Comparison of ENCODE assay signal across 8 cellular contexts in the genomic region with DNA sequence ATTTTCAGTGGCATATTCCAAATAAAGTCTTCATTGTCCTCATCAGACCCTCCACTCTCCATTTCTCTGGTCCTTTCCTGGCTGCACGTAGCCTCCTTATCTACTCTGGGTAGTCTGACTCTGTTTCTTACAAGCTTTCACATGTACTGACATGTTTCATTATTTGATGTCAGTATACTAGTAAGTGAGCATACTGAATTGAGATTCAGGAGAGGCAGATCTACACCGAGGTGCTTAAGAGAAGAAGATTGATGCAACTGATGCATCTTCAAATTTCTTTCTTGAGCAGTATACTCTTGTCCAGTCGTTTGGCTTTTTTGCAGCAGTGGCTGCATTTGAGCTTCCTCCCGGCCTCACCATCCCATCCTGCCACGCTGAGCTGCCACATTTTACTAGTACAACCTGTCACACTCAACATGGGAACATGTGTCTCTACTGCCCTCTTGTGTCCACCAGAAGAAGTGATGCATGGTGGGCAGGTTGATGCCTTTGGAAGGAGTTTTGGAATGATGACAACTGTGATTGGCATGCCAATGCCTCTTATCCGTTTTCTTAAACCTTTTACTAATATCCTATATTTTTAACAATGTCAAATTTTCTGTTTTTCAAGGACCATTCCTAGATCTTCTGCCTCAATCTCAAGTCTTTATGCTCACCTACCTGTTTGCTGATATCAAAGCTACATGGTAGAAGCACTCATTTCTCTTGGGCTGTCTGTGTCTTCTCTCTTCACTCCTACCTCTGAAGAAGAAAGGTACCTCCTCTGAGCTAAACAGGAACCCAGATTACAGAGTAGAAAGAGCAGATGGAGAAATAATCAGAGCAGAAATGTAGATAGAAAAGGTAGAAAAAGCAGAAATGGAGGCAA. TPM values are rescaled to one million over a fixed set of nuclear protein-coding genes. Genes with fewer than 3 reads are reported as not detected.
DNase-seq lines count a peak whose midpoint lies in the region; ATAC-seq, FAIRE-seq and TF ChIP-seq lines count a peak whose summit lies in the region.

No MANE protein-coding gene starts in this region.

- TF ChIP-seq CTCF in Panc1 (IDR thresholded peaks at IDR 0.05), result peak; percentile 91
- TF ChIP-seq CTCF in fibroblast of the aortic adventitia (IDR thresholded peaks at IDR 0.05; ENCODE audit: insufficient read depth, low read length), result peak; percentile 93
- TF ChIP-seq CTCF in pancreas (IDR thresholded peaks at IDR 0.05), result peak; percentile 63 to 80 (median 76)
- TF ChIP-seq CTCF in upper lobe of left lung (IDR thresholded peaks at IDR 0.05), result peak; percentile 29 to 73 (median 70)

- 32 to 35% methylated on average over 6 of the region's 6 CpGs for WGBS in pancreas, 2 donors
- 26 to 29% methylated on average over 6 of the region's 6 CpGs for WGBS in upper lobe of left lung, 2 donors

- no peaks in the 10 kb centered on the region for H3K4me1 ChIP-seq in Panc1 (ENCODE audit: control insufficient read depth, insufficient read depth, low read length)
- H3K4me1 ChIP-seq in pancreas, result no peaks in the 10 kb centered on the region
- H3K4me1 ChIP-seq in upper lobe of left lung, result peaks cover 0 to 9% (median 0%) of the 10 kb centered on the region in 4 donors

- H3K9me3 ChIP-seq in Panc1 (ENCODE audit: control insufficient read depth, insufficient read depth, low read depth, low read length), result no peaks in the 10 kb centered on the region
- H3K9me3 ChIP-seq in pancreas, result no peaks in the 10 kb centered on the region
- H3K9me3 ChIP-seq in upper lobe of left lung, result no peaks in the 10 kb centered on the region

- TF ChIP-seq POLR2A in upper lobe of left lung (IDR thresholded peaks at IDR 0.05), result no peak

- DNase-seq in ELR (ENCODE audit: low read depth), result peak; percentile 78
- peak; percentile 27 for DNase-seq in KG1 (lab: John Stamatoyannopoulos, UW)
- peak; percentile 55 for DNase-seq in Panc1 (ENCODE audit: low read depth, low spot score)
- DNase-seq in activated T-cell treated with anti-CD3 and anti-CD28 coated beads, Interleukin-2, amount 50 U/mL, for 48 hours, result peak; percentile 67 to 73
- DNase-seq in fibroblast of the aortic adventitia (ENCODE audit: low read depth), result peak; percentile 64
- peak in 4 of 6 donors; percentile 33 to 67 (median 38) for DNase-seq in pancreas
- peak in 1 of 2 donors; percentile 41 for DNase-seq in upper lobe of left lung

- H3K27ac ChIP-seq in Panc1 (ENCODE audit: low read length) (no peak overlapping the region), pancreas (no peak overlapping the region), upper lobe of left lung (no peak overlapping the region)

- BruUV-seq in Panc1 (replicated peaks; lab: Mats Ljungman, UMichigan), result no TSS peak

- in situ Hi-C loops in Panc1 (cut with HindIII; ENCODE audit: low pct_unique_long_range_greater_than_20kb, low sequenced_read_pairs), result no loop called here

- no peak for FAIRE-seq in pancreas (lab: Jason Lieb, UNC)

- no peak for TF ChIP-seq EP300 in upper lobe of left lung (IDR thresholded peaks at IDR 0.05)

- H3K27me3 ChIP-seq in Panc1 (ENCODE audit: control insufficient read depth, insufficient read depth, low read length) (peaks cover 33% of the 10 kb centered on the region), pancreas (no peaks in the 10 kb centered on the region), upper lobe of left lung (no peaks in the 10 kb centered on the region)

- intact Hi-C loops in Panc1 (cut with micrococcal nuclease; ENCODE audit: unreplicated experiment), result loop anchor here (1.0 to 2.0 kb wide), 2 partner anchors 253 to 426 kb away; no protein-coding TSS in a partner anchor
- intact Hi-C loops in pancreas (cut with DNase I), result loop anchor here in 1 of 3 donors (10.0 kb wide), 1 partner anchor 250 kb away; no protein-coding TSS in a partner anchor

- ATAC-seq in GM21786 (IDR thresholded peaks at IDR 0.05; ENCODE audit: unreplicated experiment) (peak; percentile 90), Panc1 (peak; percentile 95), pancreas (peak; percentile 87 to 98 (median 96)), upper lobe of left lung (ENCODE audit: low FRiP score in 2 of 2) (peak; percentile 69 to 79)

- H3K4me3 ChIP-seq in Panc1 (ENCODE audit: low read depth in 2 of 2, low read length in 2 of 2) (no peak overlapping the region), fibroblast of the aortic adventitia (ENCODE audit: low read depth, low read length) (no peak overlapping the region), pancreas (no peak overlapping the region), upper lobe of left lung (no peak overlapping the region)

- H3K36me3 ChIP-seq in Panc1 (ENCODE audit: control insufficient read depth, insufficient read depth, low read length), result no peaks in the 10 kb centered on the region
- H3K36me3 ChIP-seq in pancreas, result no peaks in the 10 kb centered on the region
- no peaks in the 10 kb centered on the region for H3K36me3 ChIP-seq in upper lobe of left lung

- POLR2A ChIA-PET in Panc1 (lab: Charles Lee), result no interaction called here

- CTCF ChIA-PET in Panc1 (lab: Charles Lee), result interaction anchor here (0.6 to 0.7 kb wide), 8 partner anchors 83 to 895 kb away, joined by 3 to 5 read pairs (median 4); no protein-coding TSS in a partner anchor

RNA-seq across cellular contexts. Expression of gene GUCA1C, which starts 38.7 kb away (rescaled TPM):
- total RNA-seq in Panc1 (2021; ENCODE audit: unreplicated experiment) (not detected), fibroblast of the aortic adventitia (ENCODE audit: low replicate concordance) (not detected in 2 replicates), pancreas (10 to 100 TPM in 4 of 6 donors, 1 to 10 TPM in 2; 6.2 to 21.0 (median 18.2) TPM), upper lobe of left lung (not detected)
- polyA plus RNA-seq in Panc1 (2012; ENCODE audit: insufficient read length), result not detected
- 10 to 100 TPM in 1 of 2 donors, 1 to 10 TPM in 1; 2.9 to 13.0 TPM for polyA plus RNA-seq in pancreas
